Comparison of ENCODE assay signal across 30 cellular contexts in the genomic region with DNA sequence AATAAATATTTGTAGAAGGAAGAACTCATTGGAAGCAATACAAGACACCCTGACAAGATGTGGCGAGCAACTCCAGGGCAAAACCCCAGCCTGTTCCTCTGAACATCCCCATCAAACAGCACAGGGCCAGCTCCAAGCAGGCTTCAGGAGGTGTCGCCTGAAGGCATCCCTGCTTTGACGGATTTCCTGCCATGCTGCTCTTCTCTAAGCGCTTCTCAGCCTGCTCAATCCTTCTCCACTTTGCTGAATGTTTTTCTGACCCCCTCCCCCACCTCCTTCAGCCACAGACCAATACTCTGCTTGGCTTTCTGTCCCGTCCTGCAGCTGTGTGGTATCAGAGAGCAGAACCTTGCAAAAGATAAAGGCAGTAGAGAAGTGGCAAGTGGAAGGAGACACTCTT. TPM values are rescaled to one million over a fixed set of nuclear protein-coding genes. Genes with fewer than 3 reads are reported as not detected.
"Had no signal": no experiment of that assay in that cellular context is flagged by ENCODE, and none has a peak within 500 bp of the region (broad histone marks: within the 10 kb centered on the region; RNA-seq: fewer than 3 reads in every experiment).

No MANE protein-coding gene starts in this region.

- H3K27ac ChIP-seq: epithelial cell of prostate, esophagus squamous epithelium, pancreas, prostate gland, sigmoid colon, stomach, thyroid gland, upper lobe of right lung had no signal

- H3K4me3 Mint-ChIP-seq: activated naive CD4-positive, alpha-beta T cell treated with anti-CD3 and anti-CD28 coated beads, Interleukin-2, amount 10 ng/mL, durations not matched to agents 7 days and 5 days; activated naive CD8-positive, alpha-beta T cell treated with anti-CD3 and anti-CD28 coated beads, Interleukin-2, amount 50 U/mL, for 24 hours; naive thymus-derived CD4-positive, alpha-beta T cell; stimulated activated effector memory CD8-positive, alpha-beta T cell treated with anti-CD3 and anti-CD28 coated beads, Interleukin-12 subunit alpha, Interleukin-12 subunit beta, amount 100 ng/mL, for 72 hours had no signal

- H3K27ac Mint-ChIP-seq: activated naive CD4-positive, alpha-beta T cell treated with anti-CD3 and anti-CD28 coated beads, Interleukin-2, amount 10 ng/mL, durations not matched to agents 7 days and 5 days; activated naive CD8-positive, alpha-beta T cell treated with anti-CD3 and anti-CD28 coated beads, Interleukin-2, amount 50 U/mL, for 24 hours; stimulated activated effector memory CD8-positive, alpha-beta T cell treated with anti-CD3 and anti-CD28 coated beads, Interleukin-12 subunit alpha, Interleukin-12 subunit beta, amount 100 ng/mL, for 72 hours had no signal

- DNase-seq: activated CD4-positive, alpha-beta T cell treated with anti-CD3 and anti-CD28 coated beads for 4 hours; activated CD4-positive, alpha-beta T cell treated with anti-CD3 and anti-CD28 coated beads, Interleukin-2, amount 50 U/mL, for 4 hours; activated gamma-delta T cell; activated naive CD4-positive, alpha-beta T cell treated with anti-CD3 and anti-CD28 coated beads, Interleukin-2, amount 10 ng/mL, durations not matched to agents 7 days and 5 days; activated naive CD8-positive, alpha-beta T cell treated with anti-CD3 and anti-CD28 coated beads, Interleukin-2, amount 50 U/mL, for 24 hours; activated T-cell treated with anti-CD3 and anti-CD28 coated beads for 4 hours; amygdala; caudate nucleus; dermis blood vessel endothelial cell; effector CD4-positive, alpha-beta T cell; esophagus squamous epithelium; foreskin melanocyte; kidney; left colon; midbrain; naive thymus-derived CD4-positive, alpha-beta T cell; nucleus accumbens; pancreas; retina; sigmoid colon; small intestine; stimulated activated CD4-positive, alpha-beta T cell treated with anti-CD3 and anti-CD28 coated beads, Interleukin-4, amount 100 ng/mL, for 24 hours; stomach; T-helper 2 cell; thyroid gland; upper lobe of right lung had no signal

- H3K4me1 Mint-ChIP-seq: activated naive CD4-positive, alpha-beta T cell treated with anti-CD3 and anti-CD28 coated beads, Interleukin-2, amount 10 ng/mL, durations not matched to agents 7 days and 5 days had no signal

- H3K36me3 Mint-ChIP-seq: stimulated activated effector memory CD8-positive, alpha-beta T cell treated with anti-CD3 and anti-CD28 coated beads, Interleukin-12 subunit alpha, Interleukin-12 subunit beta, amount 100 ng/mL, for 72 hours had no signal

- ATAC-seq: activated naive CD8-positive, alpha-beta T cell treated with anti-CD3 and anti-CD28 coated beads, Interleukin-2, amount 50 U/mL, for 24 hours; left colon; naive thymus-derived CD4-positive, alpha-beta T cell; pancreas; stimulated activated effector memory CD8-positive, alpha-beta T cell treated with anti-CD3 and anti-CD28 coated beads, Interleukin-12 subunit alpha, Interleukin-12 subunit beta, amount 100 ng/mL, for 72 hours; upper lobe of right lung had no signal

- H3K36me3 ChIP-seq: esophagus squamous epithelium, pancreas, prostate gland, sigmoid colon, stomach, thyroid gland, upper lobe of right lung had no signal

- H3K4me1 ChIP-seq: pancreas, prostate gland, sigmoid colon, thyroid gland, upper lobe of right lung had no signal

- H3K27me3 ChIP-seq: thyroid gland had no signal

- H3K9me3 Mint-ChIP-seq: activated naive CD8-positive, alpha-beta T cell treated with anti-CD3 and anti-CD28 coated beads, Interleukin-2, amount 50 U/mL, for 24 hours had no signal

- H3K4me3 ChIP-seq: esophagus squamous epithelium, pancreas, prostate gland, sigmoid colon, stomach, thyroid gland, upper lobe of right lung had no signal

RNA-seq across cellular contexts. Expression of a gene that starts 28.4 kb away (rescaled TPM):
- total RNA-seq: dermis blood vessel endothelial cell, esophagus squamous epithelium, left colon, liver, sigmoid colon, stomach had no signal
- polyA plus RNA-seq: liver, sigmoid colon had no signal

RNA-seq across cellular contexts. Expression of a gene that starts 38.0 kb away (rescaled TPM):
- total RNA-seq: left colon, liver had no signal
- polyA plus RNA-seq: liver had no signal

RNA-seq across cellular contexts. Expression of a gene that starts 42.0 kb away (rescaled TPM):
- polyA plus RNA-seq: naive thymus-derived CD4-positive, alpha-beta T cell had no signal
